In the genomic region with DNA sequence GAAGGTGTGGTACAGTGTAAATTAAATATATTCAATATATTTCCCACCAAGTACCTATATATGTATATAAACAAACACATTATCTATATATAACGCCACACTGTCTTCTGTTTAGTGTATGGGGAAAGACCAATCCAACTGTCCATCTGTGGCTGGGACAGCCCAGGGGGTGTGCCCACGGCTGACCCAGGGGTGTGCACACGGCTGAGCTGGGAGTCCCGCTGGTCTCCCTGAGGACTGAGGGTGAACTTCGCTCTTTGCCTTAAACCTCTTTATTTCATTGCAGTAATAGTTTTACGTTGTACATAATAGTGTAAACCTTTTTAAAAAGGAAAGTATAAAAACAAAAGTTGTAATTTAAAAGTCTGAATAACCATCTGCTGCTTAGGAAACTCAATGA, we compare ENCODE assay signal across 29 cellular contexts. TPM values are rescaled to one million over a fixed set of nuclear protein-coding genes. Genes with fewer than 3 reads are reported as not detected.
"Had no signal": no experiment of that assay in that cellular context is flagged by ENCODE, and none has a peak within 500 bp of the region (broad histone marks: within the 10 kb centered on the region; RNA-seq: fewer than 3 reads in every experiment).

No MANE protein-coding gene starts in this region.

- DNase-seq: activated CD4-positive, alpha-beta T cell treated with anti-CD3 and anti-CD28 coated beads for 4 hours; activated CD4-positive, alpha-beta T cell treated with anti-CD3 and anti-CD28 coated beads, Interleukin-2, amount 50 U/mL, for 4 hours; activated CD4-positive, CD25-positive, alpha-beta regulatory T cell; activated naive CD4-positive, alpha-beta T cell; activated T-cell treated with anti-CD3 and anti-CD28 coated beads for 4 hours; activated T-cell treated with anti-CD3 and anti-CD28 coated beads, Interleukin-2, amount 50 U/mL, for 72 hours; dermis blood vessel endothelial cell; effector CD4-positive, alpha-beta T cell; islet precursor cell; left ventricle myocardium superior; mucosa of descending colon; ovary; stimulated activated CD4-positive, alpha-beta T cell treated with anti-CD3 and anti-CD28 coated beads, Interleukin-4, amount 100 ng/mL, for 24 hours; stimulated activated naive CD8-positive, alpha-beta T cell treated with anti-CD3 and anti-CD28 coated beads, Interleukin-15, amount 100 ng/mL, for 72 hours; uterus had no signal

- H3K4me2 ChIP-seq: hepatocyte had no signal

- H3K79me2 ChIP-seq: hepatocyte had no signal

- H3K4me3 ChIP-seq: gastroesophageal sphincter, hepatocyte, mucosa of descending colon, ovary, skin epidermis, uterus had no signal

- H3K27ac ChIP-seq: gastroesophageal sphincter, hepatocyte, neutrophil, ovary, skin epidermis, uterus had no signal

- H3K9me3 ChIP-seq: gastroesophageal sphincter, mucosa of descending colon, neutrophil, ovary, uterus had no signal

- FAIRE-seq: bronchial epithelial cell, colon had no signal

- H3K36me3 ChIP-seq: gastroesophageal sphincter, neutrophil, ovary, uterus had no signal

- H2AFZ ChIP-seq: hepatocyte had no signal

- ATAC-seq: activated naive CD4-positive, alpha-beta T cell treated with anti-CD3 and anti-CD28 coated beads, Interleukin-2, amount 50 U/mL, for 72 hours; activated T-cell treated with anti-CD3 and anti-CD28 coated beads, Interleukin-2, amount 50 U/mL, for 72 hours; gastroesophageal sphincter; left ventricle myocardium superior; mucosa of descending colon; natural killer cell treated with Interleukin-12 subunit alpha and Interleukin-12 subunit beta and Interleukin-15 and Interleukin-18, amount 100 ng/mL, for 72 hours; sciatic nerve; stimulated activated effector memory CD8-positive, alpha-beta T cell treated with anti-CD3 and anti-CD28 coated beads, Interleukin-12 subunit alpha, Interleukin-12 subunit beta, amount 100 ng/mL, for 72 hours; stimulated activated naive CD8-positive, alpha-beta T cell treated with anti-CD3 and anti-CD28 coated beads, Interleukin-15, amount 100 ng/mL, for 72 hours had no signal

RNA-seq across cellular contexts. Expression of gene EN2, which starts 6.3 kb away (rescaled TPM):
- total RNA-seq: activated naive CD4-positive, alpha-beta T cell treated with anti-CD3 and anti-CD28 coated beads, Interleukin-2, amount 50 U/mL, for 72 hours; activated T-cell treated with anti-CD3 and anti-CD28 coated beads, Interleukin-2, amount 50 U/mL, for 72 hours; bronchial epithelial cell; dermis blood vessel endothelial cell; fibroblast of lung; fibroblast of villous mesenchyme; hepatocyte; left ventricle myocardium superior; lung microvascular endothelial cell; mucosa of descending colon; progenitor cell of endocrine pancreas; sciatic nerve had no signal
- polyA plus RNA-seq: fibroblast of lung had no signal
